In genomic region chr9:6565312-6565711, GRCh38 we compare ENCODE assay signal across 18 cellular contexts.
DNase-seq lines count a peak whose midpoint lies in the region; ATAC-seq and TF ChIP-seq lines count a peak whose summit lies in the region.
"Had no signal": no experiment of that assay in that cellular context is flagged by ENCODE, and none has a peak within 500 bp of the region (broad histone marks: within the 10 kb centered on the region; RNA-seq: fewer than 3 reads in every experiment).

No MANE protein-coding gene starts in this region.

- intact Hi-C loops in sciatic nerve (cut with DNase I): no loop called here

- POLR2A ChIA-PET in RWPE1 (lab: Yijun Ruan, JAX; ENCODE audit: low non-redundant PET): no interaction called here

- DNase-seq in HCEC 1CT (peak; percentile 8), RWPE1 (ENCODE audit: low spot score) (no peak), epithelial cell of prostate (ENCODE audit: low read depth, low spot score) (no peak), sciatic nerve (ENCODE audit: low spot score) (no peak), NCI-H774 (lab: John Stamatoyannopoulos, UW) (no peak), NCI-H2107 (lab: John Stamatoyannopoulos, UW) (no peak)
- DNase-seq in stimulated activated CD4-positive, alpha-beta T cell treated with anti-CD3 and anti-CD28 coated beads, Interleukin-2, amount 100 ng/mL, for 24 hours: no peak
- DNase-seq: activated naive CD4-positive, alpha-beta T cell treated with anti-CD3 and anti-CD28 coated beads, Interleukin-2, amount 10 ng/mL, durations not matched to agents 7 days and 5 days; CD8-positive, alpha-beta T cell; DMS79; KG1; mucosa of descending colon; NCI-H1105; NCI-H2081; NCI-H510A; stimulated activated CD4-positive, alpha-beta T cell treated with anti-CD3 and anti-CD28 coated beads, Interleukin-12 subunit alpha, Interleukin-12 subunit beta, amount 100 ng/mL, for 4 hours had no signal

- CTCF ChIA-PET in RWPE1 (lab: Yijun Ruan, JAX): no interaction called here

- TF ChIP-seq CTCF in RWPE1 (conservative IDR thresholded peaks at IDR 0.05; ENCODE audit: low read depth): no peak

- H3K27ac ChIP-seq in RWPE1 (peak overlapping the region; percentile 99), epithelial cell of prostate (peak overlapping the region; percentile 99)
- H3K27ac ChIP-seq: suprapubic skin had no signal

- peak; percentile 57 for ATAC-seq in sciatic nerve
- ATAC-seq: CD8-positive, alpha-beta T cell; left lobe of liver; mucosa of descending colon had no signal
